In the genomic region with DNA sequence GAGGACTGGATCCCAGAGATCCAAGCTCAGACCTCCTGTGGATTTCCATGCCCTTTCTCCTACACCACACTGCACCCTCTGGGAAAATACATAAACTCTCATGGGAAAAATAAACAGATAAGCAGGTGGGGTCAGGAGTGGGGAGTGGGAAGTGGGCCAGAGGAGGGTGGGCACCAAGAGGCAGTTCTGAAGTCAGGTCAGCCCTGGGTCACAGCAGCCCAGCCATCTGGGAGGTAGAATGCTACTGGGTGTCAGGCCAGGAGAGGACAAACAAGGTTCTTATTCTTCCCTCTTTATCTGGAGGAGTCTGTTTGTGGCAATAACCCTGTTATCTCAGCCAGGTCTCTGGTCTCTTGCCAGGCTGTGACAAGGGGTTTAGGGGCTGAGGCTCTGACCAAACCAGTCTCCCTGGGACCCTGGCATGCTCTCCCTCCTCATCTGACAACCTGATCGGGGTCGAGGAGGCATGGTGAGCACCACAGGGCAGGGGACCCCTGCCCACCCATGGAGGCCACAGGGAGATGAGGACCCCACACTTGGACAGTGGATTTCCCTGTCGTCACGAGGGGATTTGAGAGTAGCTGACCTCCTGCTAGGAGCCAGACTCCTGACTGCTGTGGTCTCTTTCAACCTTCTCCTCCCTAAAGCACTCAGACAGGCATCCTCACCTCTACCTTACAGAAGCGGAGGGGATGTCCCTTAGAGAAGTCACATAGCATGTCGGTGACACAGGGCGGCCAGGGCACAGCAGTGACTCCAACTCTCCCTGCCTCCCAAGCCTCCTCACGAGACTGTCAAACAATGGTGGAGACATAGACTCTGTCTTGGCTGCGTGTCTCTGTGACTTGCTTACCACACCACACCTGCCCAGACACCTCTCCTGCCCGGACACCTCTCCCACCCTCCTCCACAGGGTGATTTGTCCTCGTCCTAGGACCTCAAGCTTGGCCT, we compare ENCODE assay signal across 21 cellular contexts. TPM values are rescaled to one million over a fixed set of nuclear protein-coding genes. Genes with fewer than 3 reads are reported as not detected.
DNase-seq lines count a peak whose midpoint lies in the region; ATAC-seq and TF ChIP-seq lines count a peak whose summit lies in the region.
"Had no signal": no experiment of that assay in that cellular context is flagged by ENCODE, and none has a peak within 500 bp of the region (broad histone marks: within the 10 kb centered on the region; RNA-seq: fewer than 3 reads in every experiment).

No MANE protein-coding gene starts in this region.

- ATAC-seq in gastrocnemius medialis: no peak
- ATAC-seq: activated T-helper 17 cell treated with anti-CD3 and anti-CD28 coated beads, Interleukin-2, amount 50 U/mL, for 72 hours; effector memory CD8-positive, alpha-beta T cell had no signal

- no peaks in the 10 kb centered on the region for H3K79me1 ChIP-seq in neuronal stem cell (ENCODE audit: low read depth, low read length)

- peaks cover 23% of the 10 kb centered on the region for H3K36me3 Mint-ChIP-seq in Calu3 (ENCODE audit: insufficient read depth, unreplicated experiment)
- H3K36me3 Mint-ChIP-seq: activated CD4-positive, alpha-beta memory T cell treated with anti-CD3 and anti-CD28 coated beads for 36 hours had no signal

- DNase-seq in Calu3 (peak; percentile 47), HuH-7 (ENCODE audit: low spot score) (peak; percentile 43), neuronal stem cell (ENCODE audit: low spot score) (no peak), superior temporal gyrus (ENCODE audit: extremely low spot score) (no peak), gastrocnemius medialis (no peak), right atrium auricular region (ENCODE audit: low spot score) (no peak), NCI-H69 (lab: John Stamatoyannopoulos, UW) (no peak)
- DNase-seq: activated CD4-positive, alpha-beta memory T cell treated with anti-CD3 and anti-CD28 coated beads for 36 hours; cerebellar nuclear complex; DMS53; effector memory CD8-positive, alpha-beta T cell; NCI-H1417; NCI-H2227 treated with DMSO at 0.1 percent for 48 hours; occipital lobe; SHP77; tibial artery had no signal

- intact Hi-C loops in Calu3 (cut with micrococcal nuclease; ENCODE audit: unreplicated experiment) (no loop called here), gastrocnemius medialis (cut with DNase I; ENCODE audit: low total_unique reads) (no loop called here)

- no peak for TF ChIP-seq POLR2A in gastrocnemius medialis (IDR thresholded peaks at IDR 0.05)

- H3K4me1 ChIP-seq in neuronal stem cell (ENCODE audit: control insufficient read depth in 2 of 2, insufficient read depth in 1 of 2, low read depth in 1 of 2, low read length in 2 of 2) (peaks cover 23 to 37% of the 10 kb centered on the region in 2 donors), gastrocnemius medialis (no peaks in the 10 kb centered on the region), right atrium auricular region (peaks cover 0 to 7% of the 10 kb centered on the region in 2 donors)

- H3K9me3 ChIP-seq in neuronal stem cell (replicated peaks in 1 of 2; ENCODE audit: control insufficient read depth in 2 of 2, insufficient read depth in 1 of 2, low read depth in 1 of 2, low read length in 2 of 2): no peaks in the 10 kb centered on the region
- no peaks in the 10 kb centered on the region for H3K9me3 ChIP-seq in gastrocnemius medialis
- no peaks in the 10 kb centered on the region for H3K9me3 ChIP-seq in right atrium auricular region
- H3K9me3 ChIP-seq: BLaER1, tibial artery had no signal

- no peak overlapping the region for H2BK5ac ChIP-seq in neuronal stem cell (ENCODE audit: low read length)

- TF ChIP-seq CTCF in Calu3 (IDR thresholded peaks at IDR 0.05; ENCODE audit: unreplicated experiment): no peak
- no peak for TF ChIP-seq CTCF in VCaP (conservative IDR thresholded peaks at IDR 0.05)
- TF ChIP-seq CTCF in gastrocnemius medialis (IDR thresholded peaks at IDR 0.05 in 4 of 5, conservative IDR thresholded peaks at IDR 0.05 in 1 of 5): no peak
- TF ChIP-seq CTCF in right atrium auricular region (IDR thresholded peaks at IDR 0.05): no peak

- H3K27ac Mint-ChIP-seq in Calu3 (ENCODE audit: unreplicated experiment): peak overlapping the region; percentile 36
- H3K27ac Mint-ChIP-seq: activated CD4-positive, alpha-beta memory T cell treated with anti-CD3 and anti-CD28 coated beads for 36 hours; activated T-helper 17 cell treated with anti-CD3 and anti-CD28 coated beads, Interleukin-2, amount 50 U/mL, for 72 hours; effector memory CD8-positive, alpha-beta T cell had no signal

- CTCF ChIA-PET in Calu3 (lab: Charles Lee): interaction anchor here (0.6 kb wide), 1 partner anchor 33 kb away, joined by 3 read pairs; no protein-coding TSS in a partner anchor

- peak overlapping the region; percentile 90 for H2AK5ac ChIP-seq in neuronal stem cell (ENCODE audit: low read depth, low read length)

- peaks cover 4% of the 10 kb centered on the region for H3K9me3 Mint-ChIP-seq in Calu3 (ENCODE audit: low read depth, unreplicated experiment)
- H3K9me3 Mint-ChIP-seq: activated CD4-positive, alpha-beta memory T cell treated with anti-CD3 and anti-CD28 coated beads for 36 hours; activated T-helper 17 cell treated with anti-CD3 and anti-CD28 coated beads, Interleukin-2, amount 50 U/mL, for 72 hours had no signal

- H3K18ac ChIP-seq in neuronal stem cell (ENCODE audit: low read length): peak overlapping the region; percentile 71

- no peak overlapping the region for H3K4me3 Mint-ChIP-seq in Calu3 (ENCODE audit: low read depth, unreplicated experiment)
- H3K4me3 Mint-ChIP-seq: activated CD4-positive, alpha-beta memory T cell treated with anti-CD3 and anti-CD28 coated beads for 36 hours; activated T-helper 17 cell treated with anti-CD3 and anti-CD28 coated beads, Interleukin-2, amount 50 U/mL, for 72 hours; effector memory CD8-positive, alpha-beta T cell had no signal

- H3K27ac ChIP-seq in VCaP: peak overlapping the region; percentile 91
- H3K27ac ChIP-seq in neuronal stem cell (replicated peaks; ENCODE audit: low read length): no peak overlapping the region
- no peak overlapping the region for H3K27ac ChIP-seq in gastrocnemius medialis
- no peak overlapping the region for H3K27ac ChIP-seq in right atrium auricular region
- H3K27ac ChIP-seq: BLaER1, KMS-11, skin epidermis, tibial artery had no signal

- H3K36me3 ChIP-seq in neuronal stem cell (replicated peaks in 1 of 2; ENCODE audit: control insufficient read depth in 2 of 2, insufficient read depth in 2 of 2, low read length in 2 of 2): no peaks in the 10 kb centered on the region
- no peaks in the 10 kb centered on the region for H3K36me3 ChIP-seq in gastrocnemius medialis
- no peaks in the 10 kb centered on the region for H3K36me3 ChIP-seq in right atrium auricular region
- H3K36me3 ChIP-seq: BLaER1, tibial artery had no signal

- peak overlapping the region; percentile 86 for H2BK12ac ChIP-seq in neuronal stem cell (ENCODE audit: low read length)

- peaks cover 56% of the 10 kb centered on the region for H3K4me1 Mint-ChIP-seq in Calu3 (ENCODE audit: low read depth, unreplicated experiment)

- no peak overlapping the region for H2BK120ac ChIP-seq in neuronal stem cell (ENCODE audit: low read depth, low read length)

- H3K14ac ChIP-seq in neuronal stem cell (ENCODE audit: low read length): no peak overlapping the region

- H2AFZ ChIP-seq in neuronal stem cell (ENCODE audit: low read length): no peak overlapping the region

- no peak overlapping the region for H4K91ac ChIP-seq in neuronal stem cell (ENCODE audit: low read depth, low read length, poor library complexity)

- peak overlapping the region; percentile 22 for H3K9ac ChIP-seq in neuronal stem cell (ENCODE audit: low read depth, low read length, poor library complexity)
- H3K9ac ChIP-seq: BLaER1, KMS-11 had no signal

- no peak overlapping the region for H3K4me2 ChIP-seq in neuronal stem cell (ENCODE audit: insufficient read depth, low read length, poor library complexity, severe bottlenecking)
- H3K4me2 ChIP-seq: BLaER1, KMS-11 had no signal

- in situ Hi-C loops in gastrocnemius medialis (cut with MboI; ENCODE audit: low sequenced_read_pairs in 4 of 4): no loop called here

- H3K27me3 ChIP-seq in neuronal stem cell (ENCODE audit: control insufficient read depth in 3 of 3, insufficient read depth in 3 of 3, low read depth in 1 of 3, low read length in 3 of 3): no peaks in the 10 kb centered on the region
- no peaks in the 10 kb centered on the region for H3K27me3 ChIP-seq in gastrocnemius medialis
- no peaks in the 10 kb centered on the region for H3K27me3 ChIP-seq in right atrium auricular region
- H3K27me3 ChIP-seq: BLaER1, tibial artery had no signal

- no peak overlapping the region for H3K4ac ChIP-seq in neuronal stem cell (ENCODE audit: low read length)

- no peak overlapping the region for H3K23ac ChIP-seq in neuronal stem cell (ENCODE audit: low read depth, low read length, poor library complexity)

- H3K4me3 ChIP-seq in neuronal stem cell (ENCODE audit: low read length in 2 of 2) (peak overlapping the region in 1 of 2 donors; percentile 19), gastrocnemius medialis (no peak overlapping the region), right atrium auricular region (no peak overlapping the region)
- H3K4me3 ChIP-seq: BLaER1, skin epidermis, tibial artery had no signal

- no TSS peak for BruUV-seq in Calu3 (replicated peaks; lab: Mats Ljungman, UMichigan)

- H4K8ac ChIP-seq in neuronal stem cell (ENCODE audit: low read depth, low read length): peak overlapping the region; percentile 84

- H3K27me3 Mint-ChIP-seq in Calu3 (ENCODE audit: unreplicated experiment): no peaks in the 10 kb centered on the region

- H2BK15ac ChIP-seq in neuronal stem cell (ENCODE audit: low read length): peak overlapping the region; percentile 77

- no CpG with 5 or more reads among the region's 11 CpGs for WGBS in neuronal stem cell (ENCODE audit: extremely low coverage in 2 of 2, insufficient read length in 2 of 2, insufficient replicate concordance in 1 of 2), 2 donors

RNA-seq across cellular contexts. Expression of gene IFFO2, which starts 51.3 kb away (rescaled TPM):
- 6.6 and 13.0 TPM in 2 replicates for total RNA-seq in Calu3 (2022)
- polyA plus RNA-seq in neuronal stem cell (2013, experiment 1 of 2): 3.4 TPM
- polyA plus RNA-seq in neuronal stem cell (2013, experiment 2 of 2): 3.3 TPM
- 10 to 100 TPM in 1 of 4 donors, 1 to 10 TPM in 3; 2.1 to 16.3 (median 5.7) TPM for total RNA-seq in gastrocnemius medialis
- 10 to 100 TPM in 1 of 2 donors, 1 to 10 TPM in 1; 2.3 to 14.0 TPM for total RNA-seq in right atrium auricular region

Comparison
In these comparisons a context has a peak if more than half of its experiments do, and no peak if none do; other contexts are left out.
1. DNase-seq: peak in Calu3 (single experiment) and HuH-7 (single experiment); none in neuronal stem cell (single experiment), superior temporal gyrus (single experiment), gastrocnemius medialis (0 of 2), right atrium auricular region (single experiment) and NCI-H69 (single experiment).